32 cellular contexts compared by ENCODE assay signal in genomic region chr1:31857863-31858262, GRCh38. TPM values are rescaled to one million over a fixed set of nuclear protein-coding genes. Genes with fewer than 3 reads are reported as not detected.
"Had no signal": no experiment of that assay in that cellular context is flagged by ENCODE, and none has a peak within 500 bp of the region (broad histone marks: within the 10 kb centered on the region; RNA-seq: fewer than 3 reads in every experiment).

No MANE protein-coding gene starts in this region.

- H3K36me3 ChIP-seq: left ventricle myocardium inferior, neutrophil, ovary, right atrium auricular region, right lobe of liver, tibial nerve, uterus had no signal

- H3K9me3 ChIP-seq: left ventricle myocardium inferior, mucosa of descending colon, neutrophil, ovary, right atrium auricular region, right lobe of liver, tibial nerve, uterus had no signal

- H3K4me3 Mint-ChIP-seq: immature natural killer cell; naive thymus-derived CD4-positive, alpha-beta T cell; natural killer cell treated with Interleukin-12 subunit alpha and Interleukin-12 subunit beta and Interleukin-15 and Interleukin-18, amount 100 ng/mL, for 72 hours; stimulated activated memory B cell treated with anti-CD40 and anti-IgM and Interleukin-4, amounts not matched to agents 10 μg/mL and 1 μg/mL and 100 μg/mL, for 72 hours; stimulated activated naive CD8-positive, alpha-beta T cell treated with anti-CD3 and anti-CD28 coated beads, Interleukin-15, amount 100 ng/mL, for 72 hours; type B pancreatic cell had no signal

- H3K27ac Mint-ChIP-seq: immature natural killer cell; progenitor cell of endocrine pancreas; stimulated activated memory B cell treated with anti-CD40 and anti-IgM and Interleukin-4, amounts not matched to agents 10 μg/mL and 1 μg/mL and 100 μg/mL, for 72 hours; stimulated activated naive CD8-positive, alpha-beta T cell treated with anti-CD3 and anti-CD28 coated beads, Interleukin-15, amount 100 ng/mL, for 72 hours; type B pancreatic cell had no signal

- H3K4me1 Mint-ChIP-seq: immature natural killer cell; stimulated activated memory B cell treated with anti-CD40 and anti-IgM and Interleukin-4, amounts not matched to agents 10 μg/mL and 1 μg/mL and 100 μg/mL, for 72 hours; stimulated activated naive CD8-positive, alpha-beta T cell treated with anti-CD3 and anti-CD28 coated beads, Interleukin-15, amount 100 ng/mL, for 72 hours had no signal

- H3K4me1 ChIP-seq: left ventricle myocardium inferior, right atrium auricular region, right lobe of liver, tibial nerve, uterus had no signal

- H3K27ac ChIP-seq: left ventricle myocardium inferior, neutrophil, ovary, right atrium auricular region, right lobe of liver, tibial nerve, uterus had no signal

- H3K27me3 ChIP-seq: neutrophil, ovary, right atrium auricular region, right lobe of liver, tibial nerve, uterus had no signal

- H3K4me3 ChIP-seq: left ventricle myocardium inferior, lung, mucosa of descending colon, ovary, right atrium auricular region, right lobe of liver, smooth muscle cell, tibial nerve, uterus had no signal

- H3K36me3 Mint-ChIP-seq: natural killer cell treated with Interleukin-12 subunit alpha and Interleukin-12 subunit beta and Interleukin-15 and Interleukin-18, amount 100 ng/mL, for 72 hours; stimulated activated memory B cell treated with anti-CD40 and anti-IgM and Interleukin-4, amounts not matched to agents 10 μg/mL and 1 μg/mL and 100 μg/mL, for 72 hours; type B pancreatic cell had no signal

- H3K9me3 Mint-ChIP-seq: immature natural killer cell; naive thymus-derived CD4-positive, alpha-beta T cell; natural killer cell treated with Interleukin-12 subunit alpha and Interleukin-12 subunit beta and Interleukin-15 and Interleukin-18, amount 100 ng/mL, for 72 hours; stimulated activated memory B cell treated with anti-CD40 and anti-IgM and Interleukin-4, amounts not matched to agents 10 μg/mL and 1 μg/mL and 100 μg/mL, for 72 hours; stimulated activated naive CD8-positive, alpha-beta T cell treated with anti-CD3 and anti-CD28 coated beads, Interleukin-15, amount 100 ng/mL, for 72 hours; type B pancreatic cell had no signal

- H3K27me3 Mint-ChIP-seq: naive thymus-derived CD4-positive, alpha-beta T cell; natural killer cell treated with Interleukin-12 subunit alpha and Interleukin-12 subunit beta and Interleukin-15 and Interleukin-18, amount 100 ng/mL, for 72 hours; progenitor cell of endocrine pancreas; stimulated activated memory B cell treated with anti-CD40 and anti-IgM and Interleukin-4, amounts not matched to agents 10 μg/mL and 1 μg/mL and 100 μg/mL, for 72 hours; stimulated activated naive CD8-positive, alpha-beta T cell treated with anti-CD3 and anti-CD28 coated beads, Interleukin-15, amount 100 ng/mL, for 72 hours; type B pancreatic cell had no signal

- H3K4me2 ChIP-seq: smooth muscle cell had no signal

- DNase-seq: hypothalamus; immature natural killer cell; kidney; left colon; left ventricle myocardium inferior; mesendoderm; midbrain; mucosa of descending colon; naive thymus-derived CD4-positive, alpha-beta T cell; occipital lobe; ovary; right lobe of liver; stimulated activated CD4-positive, alpha-beta T cell treated with anti-CD3 and anti-CD28 coated beads, Interleukin-1b, Interleukin-23, amount 100 ng/mL, for 48 hours; stimulated activated CD4-positive, alpha-beta T cell treated with anti-CD3 and anti-CD28 coated beads, Interleukin-2, amount 100 ng/mL, for 48 hours; stimulated activated CD4-positive, alpha-beta T cell treated with anti-CD3 and anti-CD28 coated beads, Interleukin-4, amount 100 ng/mL, for 4 hours; stimulated activated CD8-positive, alpha-beta memory T cell treated with anti-CD3 and anti-CD28 coated beads, Interleukin-4, amount 100 ng/mL, for 48 hours; stimulated activated naive CD4-positive, alpha-beta T cell treated with Interleukin-2 at 50 U/mL for 16 hours; stimulated activated naive CD8-positive, alpha-beta T cell treated with anti-CD3 and anti-CD28 coated beads, Interleukin-15, amount 100 ng/mL, for 72 hours; substantia nigra; uterus had no signal

- ATAC-seq: left colon; mucosa of descending colon; naive thymus-derived CD4-positive, alpha-beta T cell; natural killer cell treated with Interleukin-12 subunit alpha and Interleukin-12 subunit beta and Interleukin-15 and Interleukin-18, amount 100 ng/mL, for 72 hours; right lobe of liver; stimulated activated memory B cell treated with anti-CD40 and anti-IgM and Interleukin-4, amounts not matched to agents 10 μg/mL and 1 μg/mL and 100 μg/mL, for 72 hours; stimulated activated naive CD8-positive, alpha-beta T cell treated with anti-CD3 and anti-CD28 coated beads, Interleukin-15, amount 100 ng/mL, for 72 hours had no signal

RNA-seq across cellular contexts. Expression of gene SPOCD1, which starts 42.0 kb away (rescaled TPM):
- total RNA-seq: left ventricle myocardium inferior; natural killer cell treated with Interleukin-12 subunit alpha and Interleukin-12 subunit beta and Interleukin-15 and Interleukin-18, amount 100 ng/mL, for 72 hours; occipital lobe; skeletal muscle tissue; temporal lobe had no signal
- polyA plus RNA-seq: naive thymus-derived CD4-positive, alpha-beta T cell; neural cell had no signal
